Comparison of ENCODE assay signal across 11 cellular contexts in genomic region chr14:52080817-52081755, GRCh38. TPM values are rescaled to one million over a fixed set of nuclear protein-coding genes. Genes with fewer than 3 reads are reported as not detected.
DNase-seq lines count a peak whose midpoint lies in the region; ATAC-seq and TF ChIP-seq lines count a peak whose summit lies in the region.
"Had no signal": no experiment of that assay in that cellular context is flagged by ENCODE, and none has a peak within 500 bp of the region (broad histone marks: within the 10 kb centered on the region; RNA-seq: fewer than 3 reads in every experiment).

No MANE protein-coding gene starts in this region.

- peaks cover 31% of the 10 kb centered on the region for H3K27me3 Mint-ChIP-seq in T-helper 17 cell

- no peak overlapping the region for H3K4me3 ChIP-seq in cardiac fibroblast (replicated peaks in 1 of 2; ENCODE audit: low read depth in 2 of 2, low read length in 2 of 2)

- H3K4me1 Mint-ChIP-seq in T-helper 17 cell, result no peaks in the 10 kb centered on the region

- no peak overlapping the region for H3K27ac Mint-ChIP-seq in T-helper 17 cell

- H3K4me3 Mint-ChIP-seq in T-helper 17 cell, result no peak overlapping the region

- in situ Hi-C loops in GM13976 (cut with MboI; ENCODE audit: low sequenced_read_pairs, unreplicated experiment), result no loop called here

- ATAC-seq in GM21825 (IDR thresholded peaks at IDR 0.05; ENCODE audit: unreplicated experiment) (no peak), T-helper 17 cell (no peak)

- DNase-seq in AG08396 (ENCODE audit: low spot score) (peak; percentile 76), NCI-H1092 (lab: John Stamatoyannopoulos, UW) (peak; percentile 19), cardiac fibroblast (ENCODE audit: low read depth in 2 of 2) (peak; percentile 88 to 96), left kidney (ENCODE audit: low read depth, low spot score) (peak; percentile 84), NCI-H1694 treated with DMSO at 0.1 percent for 48 hours (lab: John Stamatoyannopoulos, UW) (no peak), T-helper 17 cell (no peak), GM13976 (ENCODE audit: low spot score) (no peak)
- DNase-seq: activated CD4-positive, alpha-beta T cell treated with anti-CD3 and anti-CD28 coated beads for 1 hour; COR-L47; NCI-H510A had no signal

- TF ChIP-seq CTCF in cardiac fibroblast (IDR thresholded peaks at IDR 0.05; ENCODE audit: low read depth, low read length) (no peak), GM13976 (IDR thresholded peaks at IDR 0.05; ENCODE audit: borderline replicate concordance, control extremely low read depth, extremely low read depth, insufficient read depth, missing control alignments) (no peak)

- no peaks in the 10 kb centered on the region for H3K9me3 ChIP-seq in T-helper 17 cell (ENCODE audit: control insufficient read depth, low read length, poor library complexity, severe bottlenecking)

- H3K36me3 Mint-ChIP-seq in T-helper 17 cell (ENCODE audit: low read depth), result no peaks in the 10 kb centered on the region

RNA-seq across cellular contexts. Expression of gene NID2, which starts 12.2 kb away (rescaled TPM):
- total RNA-seq in T-helper 17 cell, result 1 to 10 TPM in 1 of 2 donors, under 1 TPM in 1; 0.62 to 2.2 TPM

Comparison
In these comparisons a context has a peak if more than half of its experiments do, and no peak if none do; other contexts are left out.
1. DNase-seq: peak in AG08396 (single experiment), NCI-H1092 (single experiment), cardiac fibroblast (2 of 2) and left kidney (single experiment); none in NCI-H1694 treated with DMSO at 0.1 percent for 48 hours (single experiment), T-helper 17 cell (0 of 3) and GM13976 (single experiment).